1 cellular context compared by ENCODE assay signal in the genomic region with DNA sequence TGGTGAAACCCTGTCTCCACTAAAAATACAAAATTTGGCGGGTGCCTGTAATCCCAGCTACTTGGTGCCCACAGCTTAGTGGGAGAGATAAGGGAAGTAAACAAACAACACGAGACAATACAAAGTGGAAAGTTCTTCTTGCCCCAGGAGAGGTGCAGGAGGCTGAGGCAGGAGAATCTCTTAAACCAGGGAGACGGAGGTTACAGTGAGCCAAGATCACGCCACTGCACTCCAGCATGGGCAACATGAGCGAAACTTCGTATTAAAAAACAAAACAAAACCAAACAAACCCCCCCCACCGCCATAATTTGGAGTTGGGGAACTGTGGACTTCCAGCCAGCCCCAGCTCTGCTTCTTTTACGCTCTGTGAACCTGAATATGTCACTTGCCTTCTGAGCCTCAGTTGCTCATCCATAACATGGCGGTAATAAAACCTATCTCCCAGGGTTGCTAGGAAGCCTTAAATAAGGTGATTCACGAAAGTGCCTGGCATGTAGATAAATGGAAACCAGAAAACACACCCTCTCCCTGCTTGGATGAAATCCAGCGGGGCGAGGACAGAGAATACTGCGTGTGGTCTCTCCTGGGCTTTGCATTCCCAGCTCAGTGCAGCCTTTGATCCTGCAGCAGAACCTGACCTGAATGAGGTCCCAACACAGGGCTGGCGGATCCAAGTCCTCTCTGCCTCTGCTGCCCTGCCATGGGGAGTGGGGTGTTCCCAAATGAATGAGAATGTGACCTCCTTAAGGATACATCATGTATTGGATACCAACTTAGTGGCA.
TF ChIP-seq lines count a peak whose summit lies in the region.

No MANE protein-coding gene starts in this region.

TF ChIP-seq in SK-N-SH, 30 proteins besides CTCF, POLR2A, EP300 and RAD21 (continued from another document):
- TF ChIP-seq ZBTB33 (IDR thresholded peaks at IDR 0.05; ENCODE audit: borderline replicate concordance, low read depth), result no peak
